Comparison of ENCODE assay signal across 24 cellular contexts in the genomic region with DNA sequence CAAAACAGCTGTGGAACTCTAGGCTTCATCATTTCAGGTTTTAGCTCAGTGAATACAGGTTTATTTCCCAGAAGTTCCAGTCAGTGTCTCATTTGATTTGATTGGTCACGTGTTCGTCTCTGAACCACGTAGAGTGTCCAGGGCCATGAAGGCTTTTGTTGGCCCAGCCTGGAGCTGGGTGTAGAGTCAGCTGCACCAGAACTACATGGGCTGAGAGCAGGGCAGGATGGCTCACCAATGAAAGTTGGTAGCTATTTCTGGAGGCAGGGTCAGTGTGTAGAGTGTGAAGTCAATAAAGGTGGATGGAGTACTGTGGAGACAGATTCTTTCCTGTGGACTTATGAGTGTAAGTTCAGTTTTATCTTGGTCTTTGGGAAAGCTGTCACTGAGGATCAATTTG. TPM values are rescaled to one million over a fixed set of nuclear protein-coding genes. Genes with fewer than 3 reads are reported as not detected.
DNase-seq lines count a peak whose midpoint lies in the region; TF ChIP-seq lines count a peak whose summit lies in the region.
"Had no signal": no experiment of that assay in that cellular context is flagged by ENCODE, and none has a peak within 500 bp of the region (broad histone marks: within the 10 kb centered on the region; RNA-seq: fewer than 3 reads in every experiment).

No MANE protein-coding gene starts in this region.

- H3K4ac ChIP-seq in mesenchymal stem cell (ENCODE audit: low read depth in 1 of 2, low read length in 2 of 2), result peak overlapping the region in 1 of 2 experiments; percentile 45

- intact Hi-C loops in ascending aorta (cut with DNase I), result no loop called here

- H2BK12ac ChIP-seq in mesenchymal stem cell (ENCODE audit: low read length in 2 of 2), result peak overlapping the region in 1 of 2 experiments; percentile 99

- H3K27ac ChIP-seq in cardiac muscle cell (peak overlapping the region; percentile 12), right atrium auricular region (no peak overlapping the region), mesenchymal stem cell (ENCODE audit: low read length, poor library complexity, severe bottlenecking) (no peak overlapping the region), smooth muscle cell (ENCODE audit: low read depth) (no peak overlapping the region), ascending aorta (no peak overlapping the region)
- H3K27ac ChIP-seq: 22Rv1, PC-9 had no signal

- H3K79me1 ChIP-seq in mesenchymal stem cell (replicated peaks; ENCODE audit: low read length, poor library complexity, severe bottlenecking), result no peaks in the 10 kb centered on the region

- H4K20me1 ChIP-seq in Loucy (ENCODE audit: insufficient read depth, low read length, poor library complexity, severe bottlenecking) (no peaks in the 10 kb centered on the region), smooth muscle cell (ENCODE audit: low read depth) (no peaks in the 10 kb centered on the region)

- no peak overlapping the region for H2BK15ac ChIP-seq in mesenchymal stem cell (ENCODE audit: low read depth, poor library complexity, severe bottlenecking)

- H4K91ac ChIP-seq in mesenchymal stem cell (ENCODE audit: low read length), result peak overlapping the region; percentile 73

- no peaks in the 10 kb centered on the region for H3K36me3 ChIP-seq in cardiac muscle cell
- no peaks in the 10 kb centered on the region for H3K36me3 ChIP-seq in right atrium auricular region
- no peaks in the 10 kb centered on the region for H3K36me3 ChIP-seq in Loucy (ENCODE audit: insufficient read depth, low read length)
- no peaks in the 10 kb centered on the region for H3K36me3 ChIP-seq in mesenchymal stem cell (ENCODE audit: control insufficient read depth in 1 of 2, insufficient read depth in 2 of 2, low read depth in 1 of 2, low read length in 2 of 2)
- no peaks in the 10 kb centered on the region for H3K36me3 ChIP-seq in smooth muscle cell (ENCODE audit: low read depth)
- no peaks in the 10 kb centered on the region for H3K36me3 ChIP-seq in ascending aorta
- H3K36me3 ChIP-seq: BE2C, MG63, SJSA1 had no signal

- H3K9me2 ChIP-seq in Loucy (replicated peaks; ENCODE audit: low read depth, low read length), result no peaks in the 10 kb centered on the region

- DNase-seq in cardiac muscle cell (ENCODE audit: low read depth in 1 of 2, low spot score in 1 of 2) (peak in 1 of 2 donors; percentile 18), right atrium auricular region (ENCODE audit: low spot score) (no peak), mesenchymal stem cell (peak; percentile 15), smooth muscle cell (lab: John Stamatoyannopoulos, UW; ENCODE audit: unreplicated experiment) (no peak), ascending aorta (ENCODE audit: low spot score in 2 of 2) (no peak), T-helper 9 cell (no peak)
- DNase-seq: BE2C, Calu3, DMS153, DND-41, H7, MG63, NCI-H1105 treated with DMSO at 0.1 percent for 48 hours, NCI-H146, NCI-H1930, NCI-H2107, NCI-H524, NCI-H774, PC-9, Right ventricle myocardium superior had no signal

- H4K8ac ChIP-seq in mesenchymal stem cell (ENCODE audit: low read length), result no peak overlapping the region

- no peak overlapping the region for H2BK120ac ChIP-seq in mesenchymal stem cell (ENCODE audit: low read depth, low read length)

- H3K9me3 ChIP-seq in cardiac muscle cell (ENCODE audit: low read depth) (no peaks in the 10 kb centered on the region), right atrium auricular region (no peaks in the 10 kb centered on the region), Loucy (ENCODE audit: insufficient read depth, low read depth, low read length) (no peaks in the 10 kb centered on the region), mesenchymal stem cell (ENCODE audit: control insufficient read depth, low read length) (peaks cover 8% of the 10 kb centered on the region), smooth muscle cell (replicated peaks; ENCODE audit: low read depth) (no peaks in the 10 kb centered on the region), ascending aorta (no peaks in the 10 kb centered on the region)
- H3K9me3 ChIP-seq: BE2C, MG63, SJSA1 had no signal

- H3K27me3 ChIP-seq in cardiac muscle cell (no peaks in the 10 kb centered on the region), right atrium auricular region (no peaks in the 10 kb centered on the region), Loucy (ENCODE audit: insufficient read depth, low read length, poor library complexity, severe bottlenecking) (no peaks in the 10 kb centered on the region), mesenchymal stem cell (ENCODE audit: control insufficient read depth in 1 of 2, insufficient read depth in 1 of 2, low read length in 2 of 2) (peaks cover 0 to 51% of the 10 kb centered on the region in 2 experiments), smooth muscle cell (ENCODE audit: low read depth) (no peaks in the 10 kb centered on the region), ascending aorta (no peaks in the 10 kb centered on the region)
- H3K27me3 ChIP-seq: BE2C, MG63, SJSA1 had no signal

- no peak overlapping the region for H2BK5ac ChIP-seq in mesenchymal stem cell (ENCODE audit: low read depth, low read length, poor library complexity, severe bottlenecking)

- H3K4me1 ChIP-seq in cardiac muscle cell (ENCODE audit: low read depth), result peaks cover 8% of the 10 kb centered on the region
- H3K4me1 ChIP-seq in right atrium auricular region, result no peaks in the 10 kb centered on the region
- peaks cover 46% of the 10 kb centered on the region for H3K4me1 ChIP-seq in Loucy (ENCODE audit: insufficient read depth, low read length, poor library complexity, severe bottlenecking)
- peaks cover 7% of the 10 kb centered on the region for H3K4me1 ChIP-seq in mesenchymal stem cell (ENCODE audit: control insufficient read depth, insufficient read depth, low read depth, low read length)
- peaks cover 4% of the 10 kb centered on the region for H3K4me1 ChIP-seq in smooth muscle cell (ENCODE audit: low read depth)
- no peaks in the 10 kb centered on the region for H3K4me1 ChIP-seq in ascending aorta

- H3K9ac ChIP-seq in Loucy (ENCODE audit: low read depth, low read length, poor library complexity, severe bottlenecking) (no peak overlapping the region), mesenchymal stem cell (ENCODE audit: low read length) (no peak overlapping the region), smooth muscle cell (ENCODE audit: low read depth) (no peak overlapping the region)

- TF ChIP-seq CTCF in cardiac muscle cell (IDR thresholded peaks at IDR 0.05; ENCODE audit: low read depth, low read length) (no peak), right atrium auricular region (IDR thresholded peaks at IDR 0.05) (no peak), Loucy (conservative IDR thresholded peaks at IDR 0.05; ENCODE audit: low read length) (no peak), smooth muscle cell (IDR thresholded peaks at IDR 0.05; ENCODE audit: borderline replicate concordance, insufficient read depth, poor library complexity, severe bottlenecking) (no peak), ascending aorta (IDR thresholded peaks at IDR 0.05) (no peak)

- no peak overlapping the region for H3K14ac ChIP-seq in mesenchymal stem cell (ENCODE audit: low read length in 2 of 2)

- 0 out of 2 replicates have a peak overlapping the region, but pooled peaks have one; percentile 37 for H2AFZ ChIP-seq in Loucy (ENCODE audit: low read length)
- H2AFZ ChIP-seq in mesenchymal stem cell (ENCODE audit: low read depth, low read length), result peak overlapping the region; percentile 51
- H2AFZ ChIP-seq in smooth muscle cell (ENCODE audit: low read depth), result no peak overlapping the region
- H2AFZ ChIP-seq: PC-9 had no signal

- 64% methylated on average over 3 of the region's 3 CpGs for WGBS in mesenchymal stem cell
- 76% methylated on average over 3 of the region's 3 CpGs for WGBS in smooth muscle cell (ENCODE audit: low lambda C conversion rate)

- H3K23ac ChIP-seq in mesenchymal stem cell (ENCODE audit: low read length in 2 of 2), result peak overlapping the region in 1 of 2 experiments; percentile 78

- no peak overlapping the region for H3K4me2 ChIP-seq in Loucy (ENCODE audit: low read depth, low read length, poor library complexity, severe bottlenecking)
- no peak overlapping the region for H3K4me2 ChIP-seq in mesenchymal stem cell (ENCODE audit: low read length, poor library complexity, severe bottlenecking)
- H3K4me2 ChIP-seq in smooth muscle cell, result peak overlapping the region; percentile 33
- H3K4me2 ChIP-seq: PC-9 had no signal

- H3F3A ChIP-seq in Loucy (ENCODE audit: low read depth) (no peaks in the 10 kb centered on the region), smooth muscle cell (ENCODE audit: low read depth) (peaks cover 6% of the 10 kb centered on the region)

- no peak overlapping the region for H3K4me3 ChIP-seq in cardiac muscle cell
- H3K4me3 ChIP-seq in right atrium auricular region, result no peak overlapping the region
- H3K4me3 ChIP-seq in Loucy (ENCODE audit: low read length, poor library complexity, severe bottlenecking), result no peak overlapping the region
- no peak overlapping the region for H3K4me3 ChIP-seq in mesenchymal stem cell (ENCODE audit: insufficient read depth in 1 of 2, low read depth in 1 of 2, low read length in 2 of 2)
- H3K4me3 ChIP-seq in smooth muscle cell, result no peak overlapping the region
- H3K4me3 ChIP-seq in ascending aorta, result no peak overlapping the region
- H3K4me3 ChIP-seq: MG63, PC-9, SJSA1 had no signal

- H2AK5ac ChIP-seq in mesenchymal stem cell (ENCODE audit: low read length, severe bottlenecking), result no peak overlapping the region

- peak overlapping the region; percentile 29 to 93 for H3K18ac ChIP-seq in mesenchymal stem cell (ENCODE audit: low read depth in 1 of 2, low read length in 2 of 2)

- H3K79me2 ChIP-seq in Loucy (ENCODE audit: insufficient read depth, low read length) (no peaks in the 10 kb centered on the region), smooth muscle cell (ENCODE audit: low read depth) (no peaks in the 10 kb centered on the region)

RNA-seq across cellular contexts. Expression of gene IGFBP7, which starts 43.0 kb away (rescaled TPM):
- 66.1 and 87.2 TPM in 2 replicates for total RNA-seq in cardiac muscle cell
- polyA plus RNA-seq in cardiac muscle cell, result 68.9 and 76.5 TPM in 2 replicates
- total RNA-seq in right atrium auricular region, result 100 to 1,000 TPM; 866 to 898 TPM
- polyA plus RNA-seq in mesenchymal stem cell (2013, experiment 1 of 2), result 2,552 TPM
- polyA plus RNA-seq in mesenchymal stem cell (2013, experiment 2 of 2), result 3,066 TPM
- 998 and 1,065 TPM in 2 replicates for total RNA-seq in smooth muscle cell
- 1,105 and 1,684 TPM in 2 replicates for polyA plus RNA-seq in smooth muscle cell
- total RNA-seq in ascending aorta, result 6,655 TPM
- total RNA-seq: HT-29 had no signal
